8 cellular contexts compared by ENCODE assay signal in the genomic region with DNA sequence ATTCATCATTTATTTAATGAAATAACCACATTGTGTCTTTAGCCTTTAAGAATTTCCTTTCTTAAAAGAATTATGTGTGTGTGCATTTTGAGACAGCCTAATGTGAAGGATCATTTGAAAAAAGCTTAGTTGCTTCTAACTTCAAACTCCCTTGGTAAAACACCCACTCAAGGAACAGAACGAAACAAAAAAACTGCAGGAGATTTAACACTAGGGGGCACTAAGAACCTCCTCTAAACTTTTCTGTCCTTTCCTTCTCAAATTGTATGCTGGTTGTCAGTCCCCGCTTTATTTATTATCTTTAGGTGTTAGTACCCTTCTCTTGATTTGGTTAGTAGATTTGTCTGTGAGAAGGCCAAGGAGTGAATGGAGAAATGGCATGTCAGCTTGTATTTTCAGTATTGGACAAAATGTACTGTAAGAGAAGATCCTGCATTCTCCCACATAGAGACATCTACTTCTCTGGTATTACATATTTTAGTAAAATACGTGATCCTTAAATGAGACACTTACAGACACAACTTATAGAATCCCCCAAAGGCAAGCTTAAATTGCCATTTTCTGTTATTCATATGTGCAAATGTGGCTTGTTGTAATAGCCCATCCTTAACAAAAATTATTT.
DNase-seq lines count a peak whose midpoint lies in the region; ATAC-seq and TF ChIP-seq lines count a peak whose summit lies in the region.

No MANE protein-coding gene starts in this region.

- TF ChIP-seq CTCF in GM20000 (IDR thresholded peaks at IDR 0.05; ENCODE audit: extremely low read depth, missing control alignments) (peak; percentile 37), OCI-LY3 (IDR thresholded peaks at IDR 0.05; ENCODE audit: low read depth, low read length) (peak; percentile 62), epithelial cell of proximal tubule (conservative IDR thresholded peaks at IDR 0.05; ENCODE audit: low read depth, low read length) (peak; percentile 85)

- peak overlapping the region; percentile 72; the same call in 1 of the 2 replicates for H2AFZ ChIP-seq in OCI-LY3 (ENCODE audit: low read depth, low read length)

- peak overlapping the region; percentile 34 for H3K9ac ChIP-seq in OCI-LY3 (ENCODE audit: low read length)

- DNase-seq in DMS114 treated with DMSO at 0.1 percent for 48 hours (lab: John Stamatoyannopoulos, UW; ENCODE audit: unreplicated experiment) = peak; percentile 32
- peak; percentile 18 for DNase-seq in GM20000 (ENCODE audit: low spot score)
- peak; percentile 91 for DNase-seq in HT-29 (ENCODE audit: low spot score)
- no peak for DNase-seq in epithelial cell of proximal tubule (ENCODE audit: low read depth)
- peak; percentile 58 for DNase-seq in renal cortical epithelial cell (ENCODE audit: low read depth)
- no peak for DNase-seq in DMS79 (lab: John Stamatoyannopoulos, UW)

- H3K9me3 ChIP-seq in OCI-LY3 (ENCODE audit: insufficient read depth, low read length) = no peaks in the 10 kb centered on the region

- H3K4me2 ChIP-seq in OCI-LY3 (ENCODE audit: low read length) = peak overlapping the region; percentile 63

- H3K36me3 ChIP-seq in OCI-LY3 (replicated peaks; ENCODE audit: low read depth, low read length) = no peaks in the 10 kb centered on the region

- H3K27me3 ChIP-seq in OCI-LY3 (ENCODE audit: low read depth, low read length) = no peaks in the 10 kb centered on the region

- H3K79me2 ChIP-seq in OCI-LY3 (ENCODE audit: low read length) = no peaks in the 10 kb centered on the region

- no peaks in the 10 kb centered on the region for H4K20me1 ChIP-seq in OCI-LY3 (ENCODE audit: insufficient read depth, low read length)

- peaks cover 29% of the 10 kb centered on the region for H3K4me1 ChIP-seq in OCI-LY3 (ENCODE audit: low read length)

- 0 out of 2 replicates have a peak overlapping the region, but pooled peaks have one; percentile 18 for H3K27ac ChIP-seq in OCI-LY3 (ENCODE audit: low read length)

- H3K4me3 ChIP-seq in OCI-LY3 (ENCODE audit: low read length) = 0 out of 2 replicates have a peak overlapping the region, but pooled peaks have one; percentile 29
- H3K4me3 ChIP-seq in epithelial cell of proximal tubule (ENCODE audit: low read depth, low read length) = no peak overlapping the region

- ATAC-seq in HG03135 (IDR thresholded peaks at IDR 0.05; ENCODE audit: unreplicated experiment) = no peak

Comparison
In these comparisons a context has a peak if more than half of its experiments do, and no peak if none do; other contexts are left out.
1. DNase-seq: peak in DMS114 treated with DMSO at 0.1 percent for 48 hours (single experiment), GM20000 (single experiment), HT-29 (single experiment) and renal cortical epithelial cell (single experiment); none in epithelial cell of proximal tubule (single experiment) and DMS79 (single experiment).
2. Peak in every context shown above with its lines, with median percentiles within 50 percentile points of each other: CTCF ChIP-seq.